Comparison of ENCODE assay signal across 12 cellular contexts in genomic region chr3:52058111-52058510, GRCh38. TPM values are rescaled to one million over a fixed set of nuclear protein-coding genes. Genes with fewer than 3 reads are reported as not detected.
DNase-seq lines count a peak whose midpoint lies in the region; ATAC-seq, FAIRE-seq and TF ChIP-seq lines count a peak whose summit lies in the region.
"Had no signal": no experiment of that assay in that cellular context is flagged by ENCODE, and none has a peak within 500 bp of the region (broad histone marks: within the 10 kb centered on the region; RNA-seq: fewer than 3 reads in every experiment).

No MANE protein-coding gene starts in this region.

- H4K20me1 ChIP-seq in SK-N-SH (ENCODE audit: insufficient read depth) (no peaks in the 10 kb centered on the region), OCI-LY1 (ENCODE audit: insufficient read depth, low read length) (no peaks in the 10 kb centered on the region), H1 (replicated peaks in 1 of 2; ENCODE audit: control insufficient read depth in 1 of 2, insufficient read depth in 2 of 2, low read length in 2 of 2) (peaks cover 2% of the 10 kb centered on the region in 2 experiments)

- H4K91ac ChIP-seq in H1 (replicated peaks; ENCODE audit: insufficient read length, low read length) = peak overlapping the region; percentile 18

- H3K56ac ChIP-seq in H1 (replicated peaks; ENCODE audit: insufficient read length, low read depth, low read length) = no peak overlapping the region

- no peak overlapping the region for H4K8ac ChIP-seq in H1 (ENCODE audit: extremely low read depth, insufficient read depth, low read length)

- H2BK5ac ChIP-seq in H1 (ENCODE audit: low read depth, low read length) = peak overlapping the region; percentile 84; the same call in 1 of the 2 replicates

- no peak for TF ChIP-seq RAD21 in SK-N-SH (IDR thresholded peaks at IDR 0.05; ENCODE audit: low read length)
- no peak for TF ChIP-seq RAD21 in H1 (IDR thresholded peaks at IDR 0.05 in 1 of 2, conservative IDR thresholded peaks at IDR 0.05 in 1 of 2; ENCODE audit: low read depth in 2 of 2, low read length in 2 of 2)

- no peak for TF ChIP-seq POLR2A in H1 (IDR thresholded peaks at IDR 0.05; ENCODE audit: control extremely low read depth in 1 of 2, low read depth in 2 of 2, low read length in 2 of 2)
- TF ChIP-seq POLR2A in GM12891 (IDR thresholded peaks at IDR 0.05; ENCODE audit: low read depth, low read length) = no peak

- H2AK5ac ChIP-seq in H1 (ENCODE audit: low read depth, low read length) = peak overlapping the region; percentile 47

- no peak overlapping the region for H3K23ac ChIP-seq in H1 (ENCODE audit: insufficient read length)

- H2BK120ac ChIP-seq in H1 (replicated peaks; ENCODE audit: low read depth, low read length) = no peak overlapping the region

- peaks cover 5 to 67% of the 10 kb centered on the region in 2 experiments for H3K4me1 ChIP-seq in SK-N-SH (ENCODE audit: control insufficient read depth in 1 of 2, insufficient read depth in 2 of 2, low read depth in 1 of 2, low read length in 1 of 2)
- H3K4me1 ChIP-seq in OCI-LY1 (ENCODE audit: insufficient read depth, low read length, severe bottlenecking) = peaks cover 28% of the 10 kb centered on the region
- peaks cover 0 to 23% (median 11%) of the 10 kb centered on the region in 4 experiments; a peak in 6 of 7 replicates for H3K4me1 ChIP-seq in H1 (replicated peaks in 1 of 4; ENCODE audit: control insufficient read depth in 3 of 4, insufficient read depth in 4 of 4, low read length in 3 of 4)
- peaks cover 7% of the 10 kb centered on the region for H3K4me1 ChIP-seq in rectal smooth muscle tissue (ENCODE audit: control insufficient read depth, insufficient read depth, low read length)

- no peak overlapping the region for H2AFZ ChIP-seq in SK-N-SH (ENCODE audit: low read depth)
- H2AFZ ChIP-seq in OCI-LY1 (ENCODE audit: low read length) = no peak overlapping the region
- H2AFZ ChIP-seq in H1 (ENCODE audit: low read length) = peak overlapping the region; percentile 90

- H3K18ac ChIP-seq in H1 (ENCODE audit: extremely low read depth, low read length) = peak overlapping the region; percentile 44; the same call in 1 of the 2 replicates

- H3K36me3 ChIP-seq in SK-N-SH (replicated peaks in 1 of 2; ENCODE audit: control insufficient read depth in 1 of 2, insufficient read depth in 2 of 2, low read length in 1 of 2) = peaks cover 0 to 11% of the 10 kb centered on the region in 2 experiments
- no peaks in the 10 kb centered on the region; the same call in 1 of the 2 replicates for H3K36me3 ChIP-seq in OCI-LY1 (ENCODE audit: insufficient read depth, low read length)
- H3K36me3 ChIP-seq in H1 (ENCODE audit: control insufficient read depth in 2 of 4, insufficient read depth in 4 of 4, low read length in 3 of 4) = no peaks in the 10 kb centered on the region; a peak in 3 of 8 replicates
- no peaks in the 10 kb centered on the region for H3K36me3 ChIP-seq in rectal smooth muscle tissue (ENCODE audit: control insufficient read depth, insufficient read depth, low read length)

- peaks cover 17% of the 10 kb centered on the region for H3F3A ChIP-seq in SK-N-SH (replicated peaks; ENCODE audit: insufficient read depth)
- 0 out of 2 replicates have a peak, but pooled peaks cover 5% of the 10 kb centered on the region for H3F3A ChIP-seq in OCI-LY1 (ENCODE audit: insufficient read depth, low read length)

- POLR2A ChIA-PET in SK-N-SH (lab: Yijun Ruan, JAX) = interaction anchor here (1.1 to 2.7 kb wide), 6 partner anchors 8 to 87 kb away, joined by 3 to 13 read pairs (median 4); partner anchors contain the start of gene RPL29
- POLR2A ChIA-PET in H1 (lab: Charles Lee; ENCODE audit: partially characterized antibody) = interaction anchor here (0.8 to 4.1 kb wide), 10 partner anchors 10 to 76 kb away, joined by 3 to 60 read pairs (median 6); partner anchors contain the start of genes ACY1 and RPL29

- no peak for ATAC-seq in SK-N-SH treated with all-trans-retinoic acid at 6 μM for 48 hours

- H3K79me2 ChIP-seq in SK-N-SH (ENCODE audit: insufficient read depth) = peaks cover 35% of the 10 kb centered on the region
- no peaks in the 10 kb centered on the region for H3K79me2 ChIP-seq in OCI-LY1 (ENCODE audit: insufficient read depth, low read length)
- H3K79me2 ChIP-seq in H1 (ENCODE audit: control insufficient read depth in 1 of 2, insufficient read depth in 2 of 2, low read length in 2 of 2) = no peaks in the 10 kb centered on the region

- H3K9me3 ChIP-seq in SK-N-SH = no peaks in the 10 kb centered on the region
- H3K9me3 ChIP-seq in OCI-LY1 (ENCODE audit: low read length) = no peaks in the 10 kb centered on the region
- no peaks in the 10 kb centered on the region for H3K9me3 ChIP-seq in H1 (ENCODE audit: insufficient read depth in 2 of 2, low read depth in 1 of 2, low read length in 1 of 2)

- TF ChIP-seq EP300 in SK-N-SH (IDR thresholded peaks at IDR 0.05; ENCODE audit: borderline replicate concordance in 1 of 2, low read depth in 1 of 2, low read length in 1 of 2) (no peak), H1 (IDR thresholded peaks at IDR 0.05; ENCODE audit: borderline replicate concordance in 1 of 2, low read depth in 2 of 2, low read length in 2 of 2) (no peak)

- peak overlapping the region; percentile 88; the same call in 1 of the 2 replicates for H2BK12ac ChIP-seq in H1 (ENCODE audit: low read depth, low read length)

- H3K27ac ChIP-seq in SK-N-SH (ENCODE audit: low read depth in 2 of 2, low read length in 1 of 2) = peak overlapping the region in 1 of 2 experiments; percentile 86; a peak in 2 of 4 replicates
- H3K27ac ChIP-seq in OCI-LY1 (ENCODE audit: low read depth, low read length, poor library complexity, severe bottlenecking) = no peak overlapping the region
- no peak overlapping the region for H3K27ac ChIP-seq in H1 (ENCODE audit: low read depth, low read length)
- no peak overlapping the region for H3K27ac ChIP-seq in rectal smooth muscle tissue (ENCODE audit: low read depth, low read length)

- no peak overlapping the region for H2BK20ac ChIP-seq in H1 (ENCODE audit: low read length)

- DNase-seq in SK-N-SH = no peak
- DNase-seq in H1 (ENCODE audit: low read depth in 1 of 2, low spot score in 2 of 2) = no peak
- no peak for DNase-seq in AG08396 (ENCODE audit: low spot score)
- DNase-seq in GM12891 (ENCODE audit: insufficient read length, low spot score) = no peak
- no peak for DNase-seq in NCI-H510A (lab: John Stamatoyannopoulos, UW)
- DNase-seq: activated CD4-positive, alpha-beta memory T cell treated with anti-CD3 and anti-CD28 coated beads, Interleukin-2, amount 10 ng/mL, durations not matched to agents 7 days and 5 days; effector CD4-positive, alpha-beta T cell; stimulated activated CD4-positive, alpha-beta T cell treated with anti-CD3 and anti-CD28 coated beads, Interleukin-4, amount 100 ng/mL, for 4 hours had no signal

- no peak overlapping the region for H4K5ac ChIP-seq in H1 (ENCODE audit: insufficient read length, low read depth, low read length)

- 92% methylated on average over 2 of the region's 6 CpGs for WGBS in SK-N-SH (ENCODE audit: low lambda C conversion rate)
- WGBS in H1 (ENCODE audit: extremely low coverage in 1 of 2, insufficient coverage in 1 of 2, insufficient read length in 1 of 2, insufficient replicate concordance in 2 of 2, low coverage in 1 of 2, low lambda C conversion rate in 2 of 2, missing lambda C conversion rate in 1 of 2), 2 experiments = 87% methylated on average over 6 of the region's 6 CpGs; no CpG with 5 or more reads in 1 of the 2 experiments

- H2BK15ac ChIP-seq in H1 (ENCODE audit: low read length) = peak overlapping the region; percentile 90

- H3K27me3 ChIP-seq in SK-N-SH (ENCODE audit: insufficient read depth) (no peaks in the 10 kb centered on the region), OCI-LY1 (ENCODE audit: insufficient read depth, low read length) (no peaks in the 10 kb centered on the region; the same call in 1 of the 2 replicates), H1 (replicated peaks in 1 of 4; ENCODE audit: control insufficient read depth in 3 of 4, extremely low read depth in 1 of 4, insufficient read depth in 3 of 4, low read length in 3 of 4) (peaks cover 0 to 21% (median 11%) of the 10 kb centered on the region in 4 experiments; a peak in 6 of 7 replicates), rectal smooth muscle tissue (ENCODE audit: control insufficient read depth, insufficient read depth, low read length) (no peaks in the 10 kb centered on the region)

- H3K14ac ChIP-seq in H1 (ENCODE audit: insufficient read length) = no peak overlapping the region

- CTCF ChIA-PET in SK-N-SH (lab: Yijun Ruan, JAX) = interaction anchor here (1.1 to 29.9 kb wide), 10 partner anchors 9 to 89 kb away, joined by 3 to 983 read pairs (median 4); partner anchors contain the start of genes ABHD14B and ACY1
- CTCF ChIA-PET in H1 (lab: Charles Lee; ENCODE audit: partially characterized antibody) = interaction anchor here (1.0 to 33.0 kb wide), 14 partner anchors 10 to 87 kb away, joined by 3 to 984 read pairs (median 7); no protein-coding TSS in a partner anchor

- H3K23me2 ChIP-seq in H1 (ENCODE audit: low read depth, low read length) = peaks cover 21% of the 10 kb centered on the region

- H3K9me2 ChIP-seq in SK-N-SH (no peaks in the 10 kb centered on the region), OCI-LY1 (ENCODE audit: low read depth, low read length) (no peaks in the 10 kb centered on the region)

- H3K79me1 ChIP-seq in H1 (ENCODE audit: low read depth, low read length) = no peaks in the 10 kb centered on the region; the same call in 1 of the 2 replicates

- H3K9ac ChIP-seq in SK-N-SH = peak overlapping the region; percentile 54; the same call in 1 of the 2 replicates
- no peak overlapping the region; the same call in 1 of the 2 replicates for H3K9ac ChIP-seq in OCI-LY1 (ENCODE audit: low read length)
- peak overlapping the region in 2 of 4 experiments; percentile 16 to 39; a peak in 2 of 7 replicates for H3K9ac ChIP-seq in H1 (replicated peaks in 1 of 4; ENCODE audit: extremely low read depth in 1 of 4, low read depth in 3 of 4, low read length in 3 of 4)
- H3K9ac ChIP-seq in rectal smooth muscle tissue (ENCODE audit: low read length) = no peak overlapping the region

- TF ChIP-seq CTCF in SK-N-SH (IDR thresholded peaks at IDR 0.05) (no peak), OCI-LY1 (IDR thresholded peaks at IDR 0.05; ENCODE audit: low read length) (no peak), H1 (IDR thresholded peaks at IDR 0.05; ENCODE audit: control extremely low read depth in 1 of 3, insufficient read depth in 1 of 3, low read depth in 1 of 3, low read length in 3 of 3) (no peak)

- H3K4me2 ChIP-seq in SK-N-SH (peak overlapping the region; percentile 91), OCI-LY1 (ENCODE audit: low read length) (peak overlapping the region; percentile 65; the same call in 1 of the 2 replicates), H1 (ENCODE audit: insufficient read depth in 1 of 2, low read depth in 2 of 2, low read length in 2 of 2) (peak overlapping the region; percentile 77 to 87; a peak in 3 of 4 replicates)

- FAIRE-seq in H1 (lab: Jason Lieb, UNC) = no peak
- no peak for FAIRE-seq in GM12891 (lab: Jason Lieb, UNC)

- no peak overlapping the region for H3K4me3 ChIP-seq in SK-N-SH (ENCODE audit: low read depth in 2 of 2, low read length in 1 of 2)
- no peak overlapping the region for H3K4me3 ChIP-seq in OCI-LY1 (ENCODE audit: low read depth, low read length, poor library complexity, severe bottlenecking)
- H3K4me3 ChIP-seq in H1 (ENCODE audit: extremely low read depth in 1 of 4, insufficient read depth in 2 of 4, low read depth in 3 of 4, low read length in 4 of 4) = no peak overlapping the region
- peak overlapping the region; percentile 78 for H3K4me3 ChIP-seq in rectal smooth muscle tissue (ENCODE audit: low read length)
- H3K4me3 ChIP-seq: lung had no signal

- peak overlapping the region; percentile 1 for H3K4ac ChIP-seq in H1 (replicated peaks; ENCODE audit: insufficient read length, low read depth, low read length)

RNA-seq across cellular contexts. Expression of gene DUSP7, which starts 1.7 kb away (rescaled TPM):
- polyA plus RNA-seq in SK-N-SH (2012; rRNA removed) = 24.3 and 25.8 TPM in 2 replicates
- polyA plus RNA-seq in SK-N-SH (2012; cell fraction: cytosol; rRNA removed) = 13.1 and 20.1 TPM in 2 replicates
- polyA plus RNA-seq in SK-N-SH (2012; cell fraction: nucleus; rRNA removed) = 14.4 and 15.6 TPM in 2 replicates
- 19.4 and 20.5 TPM in 2 replicates for total RNA-seq in H1 (2021; fragmentation: NEBNext Ultra II Directional; extraction: Animal tissue kit (Norgen Biotek cat#: 25700))
- 24.9 and 32.1 TPM in 2 replicates for polyA plus RNA-seq in H1 (2011; rRNA removed)
- 17.8 TPM for polyA plus RNA-seq in H1 (2011; cell fraction: cytosol; rRNA removed)
- 17.4 TPM for polyA plus RNA-seq in H1 (2011; cell fraction: nucleus; rRNA removed)
- polyA plus RNA-seq in H1 (2012, experiment 1 of 2) = 9.6 to 11.4 TPM (median 11.0 TPM) in 4 replicates
- 11.4 TPM for polyA plus RNA-seq in H1 (2012, experiment 2 of 2)
- polyA plus RNA-seq in H1 (2013, experiment 1 of 2) = 10.2 TPM
- 11.0 TPM for polyA plus RNA-seq in H1 (2013, experiment 2 of 2)
- 19.6 and 30.2 TPM in 2 replicates for polyA minus RNA-seq in H1 (2011; rRNA and poly(A)+ RNA removed)
- polyA minus RNA-seq in H1 (2011; cell fraction: cytosol; rRNA and poly(A)+ RNA removed) = 18.8 TPM
- polyA minus RNA-seq in H1 (2011; cell fraction: nucleus; rRNA and poly(A)+ RNA removed) = 18.1 TPM
- polyA plus RNA-seq in GM12891 (2012; ENCODE audit: low read depth, missing spikeins) = 4.1 TPM
